In the genomic region with DNA sequence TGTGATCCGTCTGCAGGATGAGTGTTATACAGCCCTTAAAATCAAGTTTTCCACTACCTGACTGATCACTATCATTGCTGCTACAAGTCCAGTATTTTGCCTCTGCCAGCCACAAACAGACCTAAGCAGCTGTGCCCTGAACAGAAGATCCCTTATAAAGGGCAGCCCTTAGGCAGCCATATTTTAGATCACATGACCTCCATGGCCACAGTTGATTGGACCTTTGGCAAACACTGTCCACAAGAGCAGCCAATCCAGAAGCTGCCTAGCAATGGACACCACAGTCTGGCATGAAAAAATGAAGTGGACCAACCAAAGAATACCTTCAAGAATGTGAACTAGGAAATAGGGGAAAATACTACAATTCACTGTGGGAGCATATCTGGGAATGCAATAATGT, we compare ENCODE assay signal across 33 cellular contexts. TPM values are rescaled to one million over a fixed set of nuclear protein-coding genes. Genes with fewer than 3 reads are reported as not detected.
"Had no signal": no experiment of that assay in that cellular context is flagged by ENCODE, and none has a peak within 500 bp of the region (broad histone marks: within the 10 kb centered on the region; RNA-seq: fewer than 3 reads in every experiment).

No MANE protein-coding gene starts in this region.

- H3K4me3 ChIP-seq: gastrocnemius medialis, ovary, prostate gland, sigmoid colon, thyroid gland, upper lobe of left lung had no signal

- ATAC-seq: effector memory CD8-positive, alpha-beta T cell; gastrocnemius medialis; left colon; stimulated activated effector memory CD8-positive, alpha-beta T cell treated with anti-CD3 and anti-CD28 coated beads, Interleukin-12 subunit alpha, Interleukin-12 subunit beta, amount 100 ng/mL, for 72 hours; stimulated activated naive CD8-positive, alpha-beta T cell treated with anti-CD3 and anti-CD28 coated beads, Interleukin-15, amount 100 ng/mL, for 72 hours had no signal

- H3K27me3 ChIP-seq: gastrocnemius medialis, ovary, sigmoid colon, thyroid gland, upper lobe of left lung had no signal

- H3K27ac ChIP-seq: gastrocnemius medialis, ovary, prostate gland, sigmoid colon, thyroid gland, upper lobe of left lung had no signal

- FAIRE-seq: small intestine had no signal

- DNase-seq: activated CD4-positive, alpha-beta memory T cell treated with anti-CD3 and anti-CD28 coated beads, Interleukin-2, amount 10 ng/mL, durations not matched to agents 7 days and 5 days; activated CD4-positive, alpha-beta T cell treated with anti-CD3 and anti-CD28 coated beads for 1 hour; activated CD4-positive, alpha-beta T cell treated with anti-CD3 and anti-CD28 coated beads, Interleukin-2, amount 10 ng/mL, durations not matched to agents 7 days and 5 days; activated CD8-positive, alpha-beta memory T cell treated with anti-CD3 and anti-CD28 coated beads, Interleukin-2, amount 50 U/mL, for 48 hours; activated gamma-delta T cell; activated naive CD4-positive, alpha-beta T cell treated with anti-CD3 and anti-CD28 coated beads, Interleukin-2, amount 10 ng/mL, durations not matched to agents 7 days and 5 days; activated naive CD8-positive, alpha-beta T cell treated with anti-CD3 and anti-CD28 coated beads, Interleukin-2, amount 10 ng/mL, durations not matched to agents 7 days and 5 days; activated T-cell treated with anti-CD3 and anti-CD28 coated beads, Interleukin-2, amount 50 U/mL, for 24 hours; caudate nucleus; cortex of kidney; effector memory CD8-positive, alpha-beta T cell; erythroblast; gastrocnemius medialis; glutamatergic neuron; islet precursor cell; left colon; mammary epithelial cell; naive B cell; nephron progenitor cell; ovary; retina; sigmoid colon; small intestine; stimulated activated CD4-positive, alpha-beta T cell treated with anti-CD3 and anti-CD28 coated beads, Interleukin-4, amount 100 ng/mL, for 24 hours; stimulated activated naive CD8-positive, alpha-beta T cell treated with anti-CD3 and anti-CD28 coated beads, Interleukin-15, amount 100 ng/mL, for 72 hours; substantia nigra; thyroid gland; upper lobe of left lung had no signal

- H3K36me3 ChIP-seq: gastrocnemius medialis, ovary, prostate gland, sigmoid colon, thyroid gland, upper lobe of left lung had no signal

- H3K9me3 ChIP-seq: gastrocnemius medialis, ovary, prostate gland, sigmoid colon, thyroid gland, upper lobe of left lung had no signal

- H3K4me1 ChIP-seq: gastrocnemius medialis, prostate gland, sigmoid colon, thyroid gland, upper lobe of left lung had no signal

RNA-seq across cellular contexts. Expression of a gene that starts 50.8 kb away (rescaled TPM):
- total RNA-seq: activated CD4-positive, alpha-beta memory T cell treated with anti-CD3 and anti-CD28 coated beads, Interleukin-2, amount 10 ng/mL, durations not matched to agents 7 days and 5 days; activated CD4-positive, alpha-beta T cell treated with anti-CD3 and anti-CD28 coated beads, Interleukin-2, amount 10 ng/mL, durations not matched to agents 7 days and 5 days; activated naive CD8-positive, alpha-beta T cell treated with anti-CD3 and anti-CD28 coated beads, Interleukin-2, amount 10 ng/mL, durations not matched to agents 7 days and 5 days; chondrocyte; gastrocnemius medialis; left colon; liver; mammary epithelial cell; mesothelial cell of epicardium; ovary; prostate gland; sigmoid colon; thyroid gland; upper lobe of left lung had no signal
- polyA plus RNA-seq: liver, mammary epithelial cell, ovary, sigmoid colon, small intestine had no signal
